1 cellular context compared by ENCODE assay signal in genomic region chr7:4841836-4842235, GRCh38.
TF ChIP-seq lines count a peak whose summit lies in the region.

No MANE protein-coding gene starts in this region.

TF ChIP-seq in HepG2, 621 proteins besides CTCF, POLR2A, EP300 and RAD21:
- TF ChIP-seq, protein P1, sequence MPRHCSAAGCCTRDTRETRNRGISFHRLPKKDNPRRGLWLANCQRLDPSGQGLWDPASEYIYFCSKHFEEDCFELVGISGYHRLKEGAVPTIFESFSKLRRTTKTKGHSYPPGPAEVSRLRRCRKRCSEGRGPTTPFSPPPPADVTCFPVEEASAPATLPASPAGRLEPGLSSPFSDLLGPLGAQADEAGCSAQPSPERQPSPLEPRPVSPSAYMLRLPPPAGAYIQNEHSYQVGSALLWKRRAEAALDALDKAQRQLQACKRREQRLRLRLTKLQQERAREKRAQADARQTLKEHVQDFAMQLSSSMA (CRISPR knock-in tag; IDR thresholded peaks at IDR 0.05): peak; percentile 57; the same call in 1 of the 2 replicates
- no peak for TF ChIP-seq MIER2 (CRISPR knock-in tag; IDR thresholded peaks at IDR 0.05)
- peak; percentile 65 for TF ChIP-seq ZNF121 (CRISPR knock-in tag; IDR thresholded peaks at IDR 0.05)
- 0 out of 2 replicates have a peak, but pooled peaks have one; percentile 16 for TF ChIP-seq ZNF879 (CRISPR knock-in tag; IDR thresholded peaks at IDR 0.05)
- no peak for TF ChIP-seq TEAD2 (CRISPR knock-in tag; IDR thresholded peaks at IDR 0.05)
- TF ChIP-seq, protein P2, sequence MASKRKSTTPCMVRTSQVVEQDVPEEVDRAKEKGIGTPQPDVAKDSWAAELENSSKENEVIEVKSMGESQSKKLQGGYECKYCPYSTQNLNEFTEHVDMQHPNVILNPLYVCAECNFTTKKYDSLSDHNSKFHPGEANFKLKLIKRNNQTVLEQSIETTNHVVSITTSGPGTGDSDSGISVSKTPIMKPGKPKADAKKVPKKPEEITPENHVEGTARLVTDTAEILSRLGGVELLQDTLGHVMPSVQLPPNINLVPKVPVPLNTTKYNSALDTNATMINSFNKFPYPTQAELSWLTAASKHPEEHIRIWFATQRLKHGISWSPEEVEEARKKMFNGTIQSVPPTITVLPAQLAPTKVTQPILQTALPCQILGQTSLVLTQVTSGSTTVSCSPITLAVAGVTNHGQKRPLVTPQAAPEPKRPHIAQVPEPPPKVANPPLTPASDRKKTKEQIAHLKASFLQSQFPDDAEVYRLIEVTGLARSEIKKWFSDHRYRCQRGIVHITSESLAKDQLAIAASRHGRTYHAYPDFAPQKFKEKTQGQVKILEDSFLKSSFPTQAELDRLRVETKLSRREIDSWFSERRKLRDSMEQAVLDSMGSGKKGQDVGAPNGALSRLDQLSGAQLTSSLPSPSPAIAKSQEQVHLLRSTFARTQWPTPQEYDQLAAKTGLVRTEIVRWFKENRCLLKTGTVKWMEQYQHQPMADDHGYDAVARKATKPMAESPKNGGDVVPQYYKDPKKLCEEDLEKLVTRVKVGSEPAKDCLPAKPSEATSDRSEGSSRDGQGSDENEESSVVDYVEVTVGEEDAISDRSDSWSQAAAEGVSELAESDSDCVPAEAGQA (IDR thresholded peaks at IDR 0.05; ENCODE audit: low read depth): no peak
- TF ChIP-seq, protein P2 (CRISPR knock-in tag; IDR thresholded peaks at IDR 0.05; ENCODE audit: borderline replicate concordance): no peak
- TF ChIP-seq CREM (IDR thresholded peaks at IDR 0.05): no peak
- no peak for TF ChIP-seq CREM (CRISPR knock-in tag; IDR thresholded peaks at IDR 0.05)
- peak; percentile 2; the same call in 1 of the 2 replicates for TF ChIP-seq ZFY (CRISPR knock-in tag; IDR thresholded peaks at IDR 0.05)
- TF ChIP-seq ZNF350 (CRISPR knock-in tag; IDR thresholded peaks at IDR 0.05; ENCODE audit: borderline replicate concordance, low read depth): 0 out of 2 replicates have a peak, but pooled peaks have one; percentile 3
- TF ChIP-seq, protein P3, sequence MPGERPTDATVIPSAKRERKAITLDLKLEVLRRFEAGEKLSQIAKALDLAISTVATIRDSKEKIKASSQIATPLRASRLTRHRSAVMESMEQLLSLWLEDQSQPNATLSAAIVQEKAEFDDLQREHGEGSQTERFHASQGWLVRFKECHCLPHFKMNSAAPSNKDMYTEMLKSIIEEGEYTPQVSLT (CRISPR knock-in tag; IDR thresholded peaks at IDR 0.05; ENCODE audit: borderline replicate concordance, low read depth): no peak
- no peak for TF ChIP-seq MLX (CRISPR knock-in tag; IDR thresholded peaks at IDR 0.05)
- no peak for TF ChIP-seq CBFB (CRISPR knock-in tag; IDR thresholded peaks at IDR 0.05)
TF ChIP-seq in HepG2: peak in this region for 5.
